ENCODE assay signal across 8 cellular contexts in genomic region chr7:88243345-88243909, GRCh38. TPM values are rescaled to one million over a fixed set of nuclear protein-coding genes. Genes with fewer than 3 reads are reported as not detected.
DNase-seq lines count a peak whose midpoint lies in the region; ATAC-seq and TF ChIP-seq lines count a peak whose summit lies in the region.

No MANE protein-coding gene starts in this region.

- DNase-seq in DMS53 treated with DMSO at 0.1 percent for 48 hours (lab: John Stamatoyannopoulos, UW; ENCODE audit: unreplicated experiment), result peak; percentile 95
- peak; percentile 19 for DNase-seq in HuH-7 (ENCODE audit: low spot score)
- DNase-seq in Panc1 (ENCODE audit: low read depth, low spot score), result peak; percentile 48
- peak; percentile 73 for DNase-seq in epithelial cell of esophagus (ENCODE audit: low read depth)
- DNase-seq in mucosa of descending colon, result no peak

- H3K36me3 ChIP-seq in Panc1 (ENCODE audit: control insufficient read depth, insufficient read depth, low read length) (no peaks in the 10 kb centered on the region), mucosa of descending colon (ENCODE audit: low read depth) (no peaks in the 10 kb centered on the region)

- ATAC-seq in GM19467 (IDR thresholded peaks at IDR 0.05; ENCODE audit: unreplicated experiment) (peak; percentile 76), Panc1 (peak; percentile 81), mucosa of descending colon (peak; percentile 85), HG03196 (IDR thresholded peaks at IDR 0.05; ENCODE audit: unreplicated experiment) (no peak)
- ATAC-seq in activated CD4-positive, CD25-positive, alpha-beta regulatory T cell treated with anti-CD3 and anti-CD28 coated beads, Interleukin-2, amount 50 U/mL, for 24 hours, result no peak

- H3K27ac ChIP-seq in Panc1 (ENCODE audit: low read length), result no peak overlapping the region

- intact Hi-C loops in Panc1 (cut with micrococcal nuclease; ENCODE audit: unreplicated experiment) (loop anchor here (2.0 to 10.0 kb wide), 2 partner anchors 115 to 301 kb away; no protein-coding TSS in a partner anchor), mucosa of descending colon (cut with DNase I, micrococcal nuclease) (no loop called here)

- H3K4me1 ChIP-seq in Panc1 (ENCODE audit: control insufficient read depth, insufficient read depth, low read length), result no peaks in the 10 kb centered on the region
- H3K4me1 ChIP-seq in mucosa of descending colon (ENCODE audit: low read depth), result no peaks in the 10 kb centered on the region

- H3K4me3 ChIP-seq in Panc1 (ENCODE audit: low read depth in 2 of 2, low read length in 2 of 2) (no peak overlapping the region), epithelial cell of esophagus (ENCODE audit: low read length) (no peak overlapping the region), mucosa of descending colon (no peak overlapping the region)

- in situ Hi-C loops in Panc1 (cut with HindIII; ENCODE audit: low pct_unique_long_range_greater_than_20kb, low sequenced_read_pairs), result no loop called here

- H3K9me3 ChIP-seq in Panc1 (ENCODE audit: control insufficient read depth, insufficient read depth, low read depth, low read length) (no peaks in the 10 kb centered on the region), mucosa of descending colon (no peaks in the 10 kb centered on the region)

- POLR2A ChIA-PET in Panc1 (lab: Charles Lee), result no interaction called here

- CTCF ChIA-PET in Panc1 (lab: Charles Lee), result interaction anchor here (0.7 to 1.4 kb wide), 2 partner anchors 102 to 303 kb away, joined by 3 to 6 read pairs; no protein-coding TSS in a partner anchor

- H3K27me3 ChIP-seq in Panc1 (ENCODE audit: control insufficient read depth, insufficient read depth, low read length), result no peaks in the 10 kb centered on the region

- BruUV-seq in Panc1 (replicated peaks; lab: Mats Ljungman, UMichigan), result no TSS peak

- TF ChIP-seq CTCF in Panc1 (IDR thresholded peaks at IDR 0.05) (peak; percentile 72), epithelial cell of esophagus (IDR thresholded peaks at IDR 0.05; ENCODE audit: insufficient read depth, low read depth, low read length, missing control alignments) (peak; percentile 82), mucosa of descending colon (IDR thresholded peaks at IDR 0.05) (no peak)

RNA-seq across cellular contexts. Expression of gene SRI, which starts 23.6 kb away (rescaled TPM):
- total RNA-seq in Panc1 (2021; ENCODE audit: unreplicated experiment) (138 TPM), mucosa of descending colon (100 to 1,000 TPM; 369 to 809 (median 670) TPM)
- polyA plus RNA-seq in Panc1 (2012; ENCODE audit: insufficient read length), result 161 TPM

Comparison
In these comparisons a context has a peak if more than half of its experiments do, and no peak if none do; other contexts are left out.
1. DNase-seq: peak in DMS53 treated with DMSO at 0.1 percent for 48 hours (single experiment), HuH-7 (single experiment), Panc1 (single experiment) and epithelial cell of esophagus (single experiment); none in mucosa of descending colon (0 of 3).
2. ATAC-seq: peak in GM19467 (single experiment), Panc1 (single experiment) and mucosa of descending colon (single experiment); none in HG03196 (single experiment) and activated CD4-positive, CD25-positive, alpha-beta regulatory T cell treated with anti-CD3 and anti-CD28 coated beads, Interleukin-2, amount 50 U/mL, for 24 hours (0 of 2).